10 cellular contexts compared by ENCODE assay signal in genomic region chr5:125011014-125011413, GRCh38.
DNase-seq lines count a peak whose midpoint lies in the region; ATAC-seq and TF ChIP-seq lines count a peak whose summit lies in the region.
"Had no signal": no experiment of that assay in that cellular context is flagged by ENCODE, and none has a peak within 500 bp of the region (broad histone marks: within the 10 kb centered on the region; RNA-seq: fewer than 3 reads in every experiment).

No MANE protein-coding gene starts in this region.

- H3K36me3 ChIP-seq in liver (ENCODE audit: control insufficient read depth in 4 of 4, insufficient read depth in 3 of 4, low read depth in 1 of 4, low read length in 3 of 4) (no peaks in the 10 kb centered on the region), brain microvascular endothelial cell (replicated peaks) (no peaks in the 10 kb centered on the region), psoas muscle (ENCODE audit: insufficient read depth in 1 of 2, low read depth in 1 of 2) (no peaks in the 10 kb centered on the region)
- H3K36me3 ChIP-seq: ascending aorta had no signal

- TF ChIP-seq CTCF in liver (IDR thresholded peaks at IDR 0.05; ENCODE audit: low read depth, low read length, missing input control) = no peak
- no peak for TF ChIP-seq CTCF in brain microvascular endothelial cell (IDR thresholded peaks at IDR 0.05; ENCODE audit: low read depth, low read length, missing control alignments)
- no peak for TF ChIP-seq CTCF in psoas muscle (IDR thresholded peaks at IDR 0.05)

- ATAC-seq in GM18502 (IDR thresholded peaks at IDR 0.05; ENCODE audit: poor library complexity, unreplicated experiment) = peak; percentile 42
- ATAC-seq in GM21447 (IDR thresholded peaks at IDR 0.05; ENCODE audit: unreplicated experiment) = peak; percentile 60
- ATAC-seq in HG03196 (IDR thresholded peaks at IDR 0.05; ENCODE audit: unreplicated experiment) = peak; percentile 39
- no peak for ATAC-seq in psoas muscle
- no peak for ATAC-seq in activated naive CD8-positive, alpha-beta T cell treated with anti-CD3 and anti-CD28 coated beads, Interleukin-2, amount 50 U/mL, for 24 hours

- DNase-seq in brain microvascular endothelial cell = no peak
- DNase-seq in NAMALWA (ENCODE audit: low spot score) = no peak
- no peak for DNase-seq in psoas muscle
- no peak for DNase-seq in activated naive CD8-positive, alpha-beta T cell treated with anti-CD3 and anti-CD28 coated beads, Interleukin-2, amount 50 U/mL, for 24 hours
- DNase-seq: CD8-positive, alpha-beta memory T cell had no signal

- H3K9me3 Mint-ChIP-seq in activated naive CD8-positive, alpha-beta T cell treated with anti-CD3 and anti-CD28 coated beads, Interleukin-2, amount 50 U/mL, for 24 hours = no peaks in the 10 kb centered on the region

- H3K27me3 Mint-ChIP-seq in activated naive CD8-positive, alpha-beta T cell treated with anti-CD3 and anti-CD28 coated beads, Interleukin-2, amount 50 U/mL, for 24 hours = no peaks in the 10 kb centered on the region
- H3K27me3 Mint-ChIP-seq: CD8-positive, alpha-beta memory T cell had no signal

- TF ChIP-seq RAD21 in liver (IDR thresholded peaks at IDR 0.05) = no peak

- no peak overlapping the region for H3K9ac ChIP-seq in liver (ENCODE audit: low read depth in 1 of 2, low read length in 2 of 2)

- in situ Hi-C loops in brain microvascular endothelial cell (cut with HindIII; ENCODE audit: low pct_ligation_motif_present, low sequenced_read_pairs) = no loop called here

- H3K27me3 ChIP-seq in liver (ENCODE audit: control insufficient read depth in 4 of 4, insufficient read depth in 4 of 4, low read length in 3 of 4) = no peaks in the 10 kb centered on the region
- H3K27me3 ChIP-seq in brain microvascular endothelial cell (replicated peaks) = no peaks in the 10 kb centered on the region
- no peaks in the 10 kb centered on the region for H3K27me3 ChIP-seq in psoas muscle (ENCODE audit: insufficient read depth in 3 of 3, low read length in 2 of 3)
- H3K27me3 ChIP-seq: ascending aorta had no signal

- peaks cover 10% of the 10 kb centered on the region for H3K4me1 Mint-ChIP-seq in activated naive CD8-positive, alpha-beta T cell treated with anti-CD3 and anti-CD28 coated beads, Interleukin-2, amount 50 U/mL, for 24 hours

- H3K27ac ChIP-seq in liver (ENCODE audit: low read depth in 1 of 2, low read length in 2 of 2) (no peak overlapping the region), brain microvascular endothelial cell (no peak overlapping the region), psoas muscle (no peak overlapping the region)
- H3K27ac ChIP-seq: ascending aorta had no signal

- WGBS in liver = 71% methylated on average over 5 of the region's 5 CpGs
- WGBS in psoas muscle, 3 donors = 61 to 79% (median 69%) methylated on average over 5 of the region's 5 CpGs

- peaks cover 0 to 22% (median 20%) of the 10 kb centered on the region in 4 donors for H3K4me1 ChIP-seq in liver (ENCODE audit: control insufficient read depth in 4 of 4, insufficient read depth in 4 of 4, low read length in 3 of 4)
- H3K4me1 ChIP-seq in psoas muscle = no peaks in the 10 kb centered on the region
- H3K4me1 ChIP-seq: ascending aorta had no signal

- H3K9me3 ChIP-seq in liver (ENCODE audit: control insufficient read depth in 4 of 4, low read length in 3 of 4) (no peaks in the 10 kb centered on the region), psoas muscle (no peaks in the 10 kb centered on the region)
- H3K9me3 ChIP-seq: ascending aorta had no signal

- no peak overlapping the region for H3K27ac Mint-ChIP-seq in activated naive CD8-positive, alpha-beta T cell treated with anti-CD3 and anti-CD28 coated beads, Interleukin-2, amount 50 U/mL, for 24 hours
- H3K27ac Mint-ChIP-seq: CD8-positive, alpha-beta memory T cell had no signal

- H3K4me3 Mint-ChIP-seq in activated naive CD8-positive, alpha-beta T cell treated with anti-CD3 and anti-CD28 coated beads, Interleukin-2, amount 50 U/mL, for 24 hours = no peak overlapping the region
- H3K4me3 Mint-ChIP-seq: CD8-positive, alpha-beta memory T cell had no signal

- H3K4me3 ChIP-seq in liver (ENCODE audit: low read depth in 1 of 3, low read length in 3 of 3) = peak overlapping the region in 2 of 3 donors; percentile 34 to 38
- H3K4me3 ChIP-seq in brain microvascular endothelial cell (ENCODE audit: low read depth, low read length) = no peak overlapping the region
- no peak overlapping the region for H3K4me3 ChIP-seq in psoas muscle
- H3K4me3 ChIP-seq: ascending aorta had no signal

- intact Hi-C loops in psoas muscle (cut with DNase I) = no loop called here

- no peaks in the 10 kb centered on the region for H3K36me3 Mint-ChIP-seq in activated naive CD8-positive, alpha-beta T cell treated with anti-CD3 and anti-CD28 coated beads, Interleukin-2, amount 50 U/mL, for 24 hours (ENCODE audit: low read depth)
- H3K36me3 Mint-ChIP-seq: CD8-positive, alpha-beta memory T cell had no signal

TF ChIP-seq in liver, 16 proteins besides CTCF, POLR2A, EP300 and RAD21:
- TF ChIP-seq EGR1 (IDR thresholded peaks at IDR 0.05; ENCODE audit: low read depth in 2 of 2) = no peak
- TF ChIP-seq FOXA2 (IDR thresholded peaks at IDR 0.05) = no peak
- TF ChIP-seq YY1 (IDR thresholded peaks at IDR 0.05) = no peak
- no peak for TF ChIP-seq NR2F2 (IDR thresholded peaks at IDR 0.05)
- no peak for TF ChIP-seq HNF4A (conservative IDR thresholded peaks at IDR 0.05)
- TF ChIP-seq SP1 (IDR thresholded peaks at IDR 0.05) = no peak
- TF ChIP-seq, protein P1, sequence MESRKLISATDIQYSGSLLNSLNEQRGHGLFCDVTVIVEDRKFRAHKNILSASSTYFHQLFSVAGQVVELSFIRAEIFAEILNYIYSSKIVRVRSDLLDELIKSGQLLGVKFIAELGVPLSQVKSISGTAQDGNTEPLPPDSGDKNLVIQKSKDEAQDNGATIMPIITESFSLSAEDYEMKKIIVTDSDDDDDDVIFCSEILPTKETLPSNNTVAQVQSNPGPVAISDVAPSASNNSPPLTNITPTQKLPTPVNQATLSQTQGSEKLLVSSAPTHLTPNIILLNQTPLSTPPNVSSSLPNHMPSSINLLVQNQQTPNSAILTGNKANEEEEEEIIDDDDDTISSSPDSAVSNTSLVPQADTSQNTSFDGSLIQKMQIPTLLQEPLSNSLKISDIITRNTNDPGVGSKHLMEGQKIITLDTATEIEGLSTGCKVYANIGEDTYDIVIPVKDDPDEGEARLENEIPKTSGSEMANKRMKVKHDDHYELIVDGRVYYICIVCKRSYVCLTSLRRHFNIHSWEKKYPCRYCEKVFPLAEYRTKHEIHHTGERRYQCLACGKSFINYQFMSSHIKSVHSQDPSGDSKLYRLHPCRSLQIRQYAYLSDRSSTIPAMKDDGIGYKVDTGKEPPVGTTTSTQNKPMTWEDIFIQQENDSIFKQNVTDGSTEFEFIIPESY (IDR thresholded peaks at IDR 0.05) = no peak
- TF ChIP-seq, protein P2, sequence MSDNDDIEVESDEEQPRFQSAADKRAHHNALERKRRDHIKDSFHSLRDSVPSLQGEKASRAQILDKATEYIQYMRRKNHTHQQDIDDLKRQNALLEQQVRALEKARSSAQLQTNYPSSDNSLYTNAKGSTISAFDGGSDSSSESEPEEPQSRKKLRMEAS (IDR thresholded peaks at IDR 0.05) = no peak
- no peak for TF ChIP-seq RXRA (IDR thresholded peaks at IDR 0.05)
- TF ChIP-seq JUND (IDR thresholded peaks at IDR 0.05) = no peak
- no peak for TF ChIP-seq REST (IDR thresholded peaks at IDR 0.05)
- no peak for TF ChIP-seq FOXA1 (IDR thresholded peaks at IDR 0.05)
- TF ChIP-seq ATF3 (IDR thresholded peaks at IDR 0.05) = no peak
- TF ChIP-seq GABPA (IDR thresholded peaks at IDR 0.05 in 1 of 2, conservative IDR thresholded peaks at IDR 0.05 in 1 of 2) = no peak
- TF ChIP-seq HNF4G (IDR thresholded peaks at IDR 0.05) = no peak
- TF ChIP-seq TAF1 (conservative IDR thresholded peaks at IDR 0.05) = no peak
TF ChIP-seq in liver: peak in this region for 0.

Comparison
In these comparisons a context has a peak if more than half of its experiments do, and no peak if none do; other contexts are left out.
1. ATAC-seq: peak in GM18502 (single experiment), GM21447 (single experiment) and HG03196 (single experiment); none in psoas muscle (0 of 4) and activated naive CD8-positive, alpha-beta T cell treated with anti-CD3 and anti-CD28 coated beads, Interleukin-2, amount 50 U/mL, for 24 hours (single experiment).
2. H3K4me3 ChIP-seq: peak in liver (2 of 3); none in brain microvascular endothelial cell (single experiment) and psoas muscle (single experiment).